8 cellular contexts compared by ENCODE assay signal in genomic region chr11:73376803-73377629, GRCh38. TPM values are rescaled to one million over a fixed set of nuclear protein-coding genes. Genes with fewer than 3 reads are reported as not detected.
DNase-seq lines count a peak whose midpoint lies in the region; ATAC-seq and TF ChIP-seq lines count a peak whose summit lies in the region.

No MANE protein-coding gene starts in this region.

- peak; percentile 87 for DNase-seq in GM10266 (ENCODE audit: extremely low spot score)
- peak; percentile 5 for DNase-seq in NCI-H460 (ENCODE audit: extremely low read depth, low read depth)
- DNase-seq in activated CD4-positive, alpha-beta T cell treated with anti-CD3 and anti-CD28 coated beads, Interleukin-2, amount 50 U/mL, for 4 hours: peak; percentile 36 to 48
- DNase-seq in ecto neural progenitor cell (ENCODE audit: low spot score): peak; percentile 71
- DNase-seq in medulla oblongata (ENCODE audit: extremely low spot score): peak; percentile 56
- peak; percentile 14 for DNase-seq in stimulated activated CD8-positive, alpha-beta memory T cell treated with anti-CD3 and anti-CD28 coated beads, Interleukin-12 subunit alpha, Interleukin-12 subunit beta, amount 100 ng/mL, for 24 hours (ENCODE audit: extremely low read depth)

- no peak for TF ChIP-seq CTCF in GM10266 (IDR thresholded peaks at IDR 0.05; ENCODE audit: control insufficient read depth, insufficient read depth, low read depth, missing control alignments)

- ATAC-seq in HG02623 (IDR thresholded peaks at IDR 0.05; ENCODE audit: unreplicated experiment) (peak; percentile 6), HG03378 (IDR thresholded peaks at IDR 0.05; ENCODE audit: unreplicated experiment) (no peak)

RNA-seq across cellular contexts. Expression of gene RELT, which starts 0.8 kb away (rescaled TPM):
- 2.3 and 3.1 TPM in 2 replicates for total RNA-seq in NCI-H460 (2014; rRNA removed; shearing (Covaris generic))
- polyA plus RNA-seq in NCI-H460 (2014; cell fraction: nucleus; rRNA removed): 18.0 and 22.0 TPM in 2 replicates

Comparison
In these comparisons a context has a peak if more than half of its experiments do, and no peak if none do; other contexts are left out.
1. DNase-seq: peak in every context shown above with its lines; median percentile 87 in GM10266; 71 in ecto neural progenitor cell; 56 in medulla oblongata; 42 in activated CD4-positive, alpha-beta T cell treated with anti-CD3 and anti-CD28 coated beads, Interleukin-2, amount 50 U/mL, for 4 hours; 14 in stimulated activated CD8-positive, alpha-beta memory T cell treated with anti-CD3 and anti-CD28 coated beads, Interleukin-12 subunit alpha, Interleukin-12 subunit beta, amount 100 ng/mL, for 24 hours; 5 in NCI-H460.